Comparison of ENCODE assay signal across 7 cellular contexts in the genomic region with DNA sequence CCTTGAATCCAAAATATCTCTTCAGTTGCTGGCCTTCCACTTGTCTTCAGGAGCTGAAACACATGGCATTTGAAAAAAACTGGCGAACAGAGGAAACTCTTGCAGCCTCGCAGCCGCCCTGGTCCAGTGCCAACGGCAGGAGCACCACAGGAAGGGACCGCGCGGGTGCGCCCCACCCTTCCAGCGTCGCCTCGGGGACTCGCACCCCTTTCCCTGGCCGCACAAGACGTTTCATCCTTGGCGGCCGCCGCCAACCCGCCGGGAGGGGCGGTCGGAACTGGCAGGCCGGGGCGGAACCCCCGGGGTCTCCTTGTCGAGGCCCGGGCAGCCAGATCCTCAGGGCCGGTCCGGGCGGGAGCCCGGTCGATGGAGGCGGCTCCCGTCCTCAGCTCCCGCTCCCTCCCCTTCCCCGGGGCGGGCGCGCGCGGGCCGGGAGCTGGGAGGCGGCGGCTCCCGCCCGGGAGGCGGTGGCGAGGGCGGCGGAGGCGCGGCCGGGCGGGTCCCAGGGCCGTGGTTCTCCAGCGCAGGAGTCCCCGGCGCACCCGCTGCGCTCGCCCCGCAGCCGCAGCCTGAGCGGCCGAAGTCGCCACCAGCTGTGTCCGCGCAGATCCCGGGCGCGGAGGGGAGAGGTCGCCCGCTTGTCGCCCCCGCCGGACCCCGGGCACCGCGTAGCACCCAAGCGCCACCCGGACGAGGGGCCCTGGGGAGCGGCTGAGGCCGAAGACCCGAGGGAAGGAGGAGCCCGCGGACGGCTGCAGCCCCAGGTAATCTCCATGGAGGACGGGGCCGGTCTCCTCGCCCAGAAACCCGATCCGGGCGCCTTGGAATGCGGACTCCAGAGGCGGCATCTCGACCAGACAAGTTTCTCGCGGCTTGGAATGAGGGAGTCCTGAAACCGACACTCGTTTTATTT. TPM values are rescaled to one million over a fixed set of nuclear protein-coding genes. Genes with fewer than 3 reads are reported as not detected.
DNase-seq lines count a peak whose midpoint lies in the region; ATAC-seq, FAIRE-seq and TF ChIP-seq lines count a peak whose summit lies in the region.

No MANE protein-coding gene starts in this region.

- peak overlapping the region; percentile 34 for H3K4me3 Mint-ChIP-seq in activated CD8-positive, alpha-beta T cell treated with anti-CD3 and anti-CD28 coated beads, Interleukin-2, amount 10 ng/mL, durations not matched to agents 7 days and 5 days

- CTCF ChIA-PET in activated CD8-positive, alpha-beta T cell treated with anti-CD3 and anti-CD28 coated beads, Interleukin-2, amount 10 ng/mL, durations not matched to agents 7 days and 5 days (lab: Charles Lee), result interaction anchor here (0.8 kb wide), 1 partner anchor 13 kb away, joined by 3 read pairs; no protein-coding TSS in a partner anchor

- peak; percentile 51 for ATAC-seq in activated CD8-positive, alpha-beta T cell treated with anti-CD3 and anti-CD28 coated beads, Interleukin-2, amount 10 ng/mL, durations not matched to agents 7 days and 5 days
- ATAC-seq in pancreas, result peak; percentile 85 to 90 (median 88)
- ATAC-seq in GM19397 (IDR thresholded peaks at IDR 0.05; ENCODE audit: unreplicated experiment), result no peak
- no peak for ATAC-seq in HG03457 (IDR thresholded peaks at IDR 0.05; ENCODE audit: unreplicated experiment)

- intact Hi-C loops in head of caudate nucleus (cut with DNase I), result loop anchor here (10.0 kb wide), 1 partner anchor 899 kb away; no protein-coding TSS in a partner anchor
- intact Hi-C loops in pancreas (cut with DNase I), result no loop called here

- peak overlapping the region; percentile 5 to 48 (median 25) for H3K4me3 ChIP-seq in pancreas

- FAIRE-seq in pancreas (lab: Jason Lieb, UNC), result no peak

- H3K27me3 ChIP-seq in pancreas, result peaks cover 0 to 11% (median 5%) of the 10 kb centered on the region in 4 donors

- peaks cover 19% of the 10 kb centered on the region for H3K27me3 Mint-ChIP-seq in activated CD8-positive, alpha-beta T cell treated with anti-CD3 and anti-CD28 coated beads, Interleukin-2, amount 10 ng/mL, durations not matched to agents 7 days and 5 days (ENCODE audit: low read depth)

- no peaks in the 10 kb centered on the region for H3K9me3 ChIP-seq in pancreas

- H3K9me3 Mint-ChIP-seq in activated CD8-positive, alpha-beta T cell treated with anti-CD3 and anti-CD28 coated beads, Interleukin-2, amount 10 ng/mL, durations not matched to agents 7 days and 5 days (ENCODE audit: insufficient read depth), result no peaks in the 10 kb centered on the region

- POLR2A ChIA-PET in activated CD8-positive, alpha-beta T cell treated with anti-CD3 and anti-CD28 coated beads, Interleukin-2, amount 10 ng/mL, durations not matched to agents 7 days and 5 days (lab: Charles Lee), result no interaction called here

- H3K36me3 ChIP-seq in pancreas, result no peaks in the 10 kb centered on the region

- DNase-seq in GM10266 (ENCODE audit: extremely low spot score), result peak; percentile 33
- peak; percentile 38 for DNase-seq in LoVo (ENCODE audit: low spot score)
- DNase-seq in activated CD8-positive, alpha-beta T cell treated with anti-CD3 and anti-CD28 coated beads, Interleukin-2, amount 10 ng/mL, durations not matched to agents 7 days and 5 days, result no peak
- DNase-seq in head of caudate nucleus, result peak in 39 of 42 donors; percentile 26 to 74 (median 51)
- DNase-seq in pancreas, result peak; percentile 21 to 81 (median 46)

- H3K4me1 Mint-ChIP-seq in activated CD8-positive, alpha-beta T cell treated with anti-CD3 and anti-CD28 coated beads, Interleukin-2, amount 10 ng/mL, durations not matched to agents 7 days and 5 days (ENCODE audit: low read depth), result peaks cover 8% of the 10 kb centered on the region

- 1% methylated on average over 76 to 100 of the region's 100 CpGs for WGBS in pancreas, 2 donors

- H3K4me1 ChIP-seq in pancreas, result peaks cover 0 to 4% (median 0%) of the 10 kb centered on the region in 3 donors

- no peaks in the 10 kb centered on the region for H3K36me3 Mint-ChIP-seq in activated CD8-positive, alpha-beta T cell treated with anti-CD3 and anti-CD28 coated beads, Interleukin-2, amount 10 ng/mL, durations not matched to agents 7 days and 5 days (ENCODE audit: low read depth)

- no peak overlapping the region for H3K27ac ChIP-seq in pancreas

- no peak for TF ChIP-seq CTCF in GM10266 (IDR thresholded peaks at IDR 0.05; ENCODE audit: control insufficient read depth, insufficient read depth, low read depth, missing control alignments)
- no peak for TF ChIP-seq CTCF in pancreas (IDR thresholded peaks at IDR 0.05)

- no peak overlapping the region for H3K27ac Mint-ChIP-seq in activated CD8-positive, alpha-beta T cell treated with anti-CD3 and anti-CD28 coated beads, Interleukin-2, amount 10 ng/mL, durations not matched to agents 7 days and 5 days

RNA-seq across cellular contexts. Expression of a gene that starts 0.9 kb away (rescaled TPM):
- not detected for total RNA-seq in activated CD8-positive, alpha-beta T cell treated with anti-CD3 and anti-CD28 coated beads, Interleukin-2, amount 10 ng/mL, durations not matched to agents 7 days and 5 days
- not detected for total RNA-seq in pancreas
- polyA plus RNA-seq in pancreas, result under 1 TPM in 1 of 2 donors, not detected in 1; 0.02 TPM

Comparison
In these comparisons a context has a peak if more than half of its experiments do, and no peak if none do; other contexts are left out.
1. ATAC-seq: peak in activated CD8-positive, alpha-beta T cell treated with anti-CD3 and anti-CD28 coated beads, Interleukin-2, amount 10 ng/mL, durations not matched to agents 7 days and 5 days (single experiment) and pancreas (4 of 4); none in GM19397 (single experiment) and HG03457 (single experiment).